1 cellular context compared by ENCODE assay signal in the genomic region with DNA sequence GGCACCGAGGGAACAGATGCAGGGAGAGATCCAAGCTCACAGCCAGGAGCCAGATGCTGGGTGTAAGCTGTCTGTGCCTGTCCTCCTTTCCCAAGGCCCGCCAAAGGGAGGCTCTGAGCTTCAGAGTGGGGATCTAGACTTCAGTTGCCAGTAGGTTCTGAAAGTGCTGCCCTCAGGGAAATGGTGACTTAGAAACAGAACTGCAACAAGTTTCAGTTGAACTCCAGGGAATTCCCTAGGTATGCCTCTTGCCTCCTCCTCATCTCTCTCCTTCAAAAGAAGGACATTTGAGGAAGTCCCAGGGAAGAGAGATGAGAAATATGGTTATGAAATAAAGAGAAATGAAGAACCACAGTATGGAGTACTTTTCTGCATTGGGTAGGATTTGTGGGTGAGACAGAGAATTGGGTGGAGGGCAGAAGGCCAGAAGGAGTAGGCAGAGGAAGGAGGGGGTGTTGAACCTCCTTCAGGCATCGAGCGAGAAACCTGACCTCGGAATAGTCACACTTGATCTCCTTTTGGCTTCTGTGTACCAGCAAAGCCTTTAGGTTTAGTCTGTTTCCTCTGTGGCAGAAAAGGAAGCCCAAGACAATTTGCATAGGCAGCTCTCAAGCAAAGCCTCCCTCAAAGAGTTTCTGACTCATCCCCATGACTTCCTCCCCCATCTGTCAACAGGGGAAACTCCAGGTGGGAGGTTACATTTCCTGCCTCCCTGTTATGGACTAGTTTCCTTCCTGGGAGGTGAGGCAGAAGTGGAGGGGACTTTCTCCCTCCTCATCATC.
A peak's percentile ranks its signal among the peaks of the same experiment; 100 is the strongest.
TF ChIP-seq lines count a peak whose summit lies in the region.

No MANE protein-coding gene starts in this region.

TF ChIP-seq in H1, 55 proteins besides CTCF, POLR2A, EP300 and RAD21 (continued from another document):
- TF ChIP-seq CREB1 (IDR thresholded peaks at IDR 0.05) (no peak), TAF1 (IDR thresholded peaks at IDR 0.05; ENCODE audit: low read depth, low read length) (no peak), CTBP2 (IDR thresholded peaks at IDR 0.05; ENCODE audit: borderline replicate concordance, insufficient read depth, insufficient read length, low read length) (no peak), KDM4A (IDR thresholded peaks at IDR 0.05; ENCODE audit: low read depth, low read length, severe bottlenecking) (no peak), MAFK (IDR thresholded peaks at IDR 0.05; ENCODE audit: low read depth, low read length) (no peak), RNF2 (IDR thresholded peaks at IDR 0.05; ENCODE audit: borderline replicate concordance, low read depth, low read length, missing control alignments, poor library complexity, severe bottlenecking) (no peak), JUN (IDR thresholded peaks at IDR 0.05; ENCODE audit: low read depth, low read length) (0 out of 2 replicates have a peak, but pooled peaks have one; percentile 38), SIN3A (conservative IDR thresholded peaks at IDR 0.05 in 1 of 2, IDR thresholded peaks at IDR 0.05 in 1 of 2; ENCODE audit: low read depth in 1 of 2, low read length in 2 of 2) (no peak), RXRA (IDR thresholded peaks at IDR 0.05; ENCODE audit: insufficient read depth, low read depth, low read length) (no peak), KDM5A (IDR thresholded peaks at IDR 0.05; ENCODE audit: low read length) (no peak), TAF7 (optimal IDR thresholded peaks at IDR 0.05; ENCODE audit: borderline replicate concordance, low read depth, low read length) (no peak), CHD1 (IDR thresholded peaks at IDR 0.05; ENCODE audit: low read depth, low read length) (no peak), EGR1 (IDR thresholded peaks at IDR 0.05; ENCODE audit: borderline replicate concordance, low read depth, low read length) (no peak; the same call in 1 of the 2 replicates), CEBPB (IDR thresholded peaks at IDR 0.05; ENCODE audit: low read depth, low read length) (no peak), SIRT6 (IDR thresholded peaks at IDR 0.05; ENCODE audit: low read length) (no peak), TEAD4 (IDR thresholded peaks at IDR 0.05; ENCODE audit: low read depth, low read length) (no peak)
- TF ChIP-seq, protein P1, sequence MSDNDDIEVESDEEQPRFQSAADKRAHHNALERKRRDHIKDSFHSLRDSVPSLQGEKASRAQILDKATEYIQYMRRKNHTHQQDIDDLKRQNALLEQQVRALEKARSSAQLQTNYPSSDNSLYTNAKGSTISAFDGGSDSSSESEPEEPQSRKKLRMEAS (IDR thresholded peaks at IDR 0.05) = no peak
- TF ChIP-seq, protein P2, sequence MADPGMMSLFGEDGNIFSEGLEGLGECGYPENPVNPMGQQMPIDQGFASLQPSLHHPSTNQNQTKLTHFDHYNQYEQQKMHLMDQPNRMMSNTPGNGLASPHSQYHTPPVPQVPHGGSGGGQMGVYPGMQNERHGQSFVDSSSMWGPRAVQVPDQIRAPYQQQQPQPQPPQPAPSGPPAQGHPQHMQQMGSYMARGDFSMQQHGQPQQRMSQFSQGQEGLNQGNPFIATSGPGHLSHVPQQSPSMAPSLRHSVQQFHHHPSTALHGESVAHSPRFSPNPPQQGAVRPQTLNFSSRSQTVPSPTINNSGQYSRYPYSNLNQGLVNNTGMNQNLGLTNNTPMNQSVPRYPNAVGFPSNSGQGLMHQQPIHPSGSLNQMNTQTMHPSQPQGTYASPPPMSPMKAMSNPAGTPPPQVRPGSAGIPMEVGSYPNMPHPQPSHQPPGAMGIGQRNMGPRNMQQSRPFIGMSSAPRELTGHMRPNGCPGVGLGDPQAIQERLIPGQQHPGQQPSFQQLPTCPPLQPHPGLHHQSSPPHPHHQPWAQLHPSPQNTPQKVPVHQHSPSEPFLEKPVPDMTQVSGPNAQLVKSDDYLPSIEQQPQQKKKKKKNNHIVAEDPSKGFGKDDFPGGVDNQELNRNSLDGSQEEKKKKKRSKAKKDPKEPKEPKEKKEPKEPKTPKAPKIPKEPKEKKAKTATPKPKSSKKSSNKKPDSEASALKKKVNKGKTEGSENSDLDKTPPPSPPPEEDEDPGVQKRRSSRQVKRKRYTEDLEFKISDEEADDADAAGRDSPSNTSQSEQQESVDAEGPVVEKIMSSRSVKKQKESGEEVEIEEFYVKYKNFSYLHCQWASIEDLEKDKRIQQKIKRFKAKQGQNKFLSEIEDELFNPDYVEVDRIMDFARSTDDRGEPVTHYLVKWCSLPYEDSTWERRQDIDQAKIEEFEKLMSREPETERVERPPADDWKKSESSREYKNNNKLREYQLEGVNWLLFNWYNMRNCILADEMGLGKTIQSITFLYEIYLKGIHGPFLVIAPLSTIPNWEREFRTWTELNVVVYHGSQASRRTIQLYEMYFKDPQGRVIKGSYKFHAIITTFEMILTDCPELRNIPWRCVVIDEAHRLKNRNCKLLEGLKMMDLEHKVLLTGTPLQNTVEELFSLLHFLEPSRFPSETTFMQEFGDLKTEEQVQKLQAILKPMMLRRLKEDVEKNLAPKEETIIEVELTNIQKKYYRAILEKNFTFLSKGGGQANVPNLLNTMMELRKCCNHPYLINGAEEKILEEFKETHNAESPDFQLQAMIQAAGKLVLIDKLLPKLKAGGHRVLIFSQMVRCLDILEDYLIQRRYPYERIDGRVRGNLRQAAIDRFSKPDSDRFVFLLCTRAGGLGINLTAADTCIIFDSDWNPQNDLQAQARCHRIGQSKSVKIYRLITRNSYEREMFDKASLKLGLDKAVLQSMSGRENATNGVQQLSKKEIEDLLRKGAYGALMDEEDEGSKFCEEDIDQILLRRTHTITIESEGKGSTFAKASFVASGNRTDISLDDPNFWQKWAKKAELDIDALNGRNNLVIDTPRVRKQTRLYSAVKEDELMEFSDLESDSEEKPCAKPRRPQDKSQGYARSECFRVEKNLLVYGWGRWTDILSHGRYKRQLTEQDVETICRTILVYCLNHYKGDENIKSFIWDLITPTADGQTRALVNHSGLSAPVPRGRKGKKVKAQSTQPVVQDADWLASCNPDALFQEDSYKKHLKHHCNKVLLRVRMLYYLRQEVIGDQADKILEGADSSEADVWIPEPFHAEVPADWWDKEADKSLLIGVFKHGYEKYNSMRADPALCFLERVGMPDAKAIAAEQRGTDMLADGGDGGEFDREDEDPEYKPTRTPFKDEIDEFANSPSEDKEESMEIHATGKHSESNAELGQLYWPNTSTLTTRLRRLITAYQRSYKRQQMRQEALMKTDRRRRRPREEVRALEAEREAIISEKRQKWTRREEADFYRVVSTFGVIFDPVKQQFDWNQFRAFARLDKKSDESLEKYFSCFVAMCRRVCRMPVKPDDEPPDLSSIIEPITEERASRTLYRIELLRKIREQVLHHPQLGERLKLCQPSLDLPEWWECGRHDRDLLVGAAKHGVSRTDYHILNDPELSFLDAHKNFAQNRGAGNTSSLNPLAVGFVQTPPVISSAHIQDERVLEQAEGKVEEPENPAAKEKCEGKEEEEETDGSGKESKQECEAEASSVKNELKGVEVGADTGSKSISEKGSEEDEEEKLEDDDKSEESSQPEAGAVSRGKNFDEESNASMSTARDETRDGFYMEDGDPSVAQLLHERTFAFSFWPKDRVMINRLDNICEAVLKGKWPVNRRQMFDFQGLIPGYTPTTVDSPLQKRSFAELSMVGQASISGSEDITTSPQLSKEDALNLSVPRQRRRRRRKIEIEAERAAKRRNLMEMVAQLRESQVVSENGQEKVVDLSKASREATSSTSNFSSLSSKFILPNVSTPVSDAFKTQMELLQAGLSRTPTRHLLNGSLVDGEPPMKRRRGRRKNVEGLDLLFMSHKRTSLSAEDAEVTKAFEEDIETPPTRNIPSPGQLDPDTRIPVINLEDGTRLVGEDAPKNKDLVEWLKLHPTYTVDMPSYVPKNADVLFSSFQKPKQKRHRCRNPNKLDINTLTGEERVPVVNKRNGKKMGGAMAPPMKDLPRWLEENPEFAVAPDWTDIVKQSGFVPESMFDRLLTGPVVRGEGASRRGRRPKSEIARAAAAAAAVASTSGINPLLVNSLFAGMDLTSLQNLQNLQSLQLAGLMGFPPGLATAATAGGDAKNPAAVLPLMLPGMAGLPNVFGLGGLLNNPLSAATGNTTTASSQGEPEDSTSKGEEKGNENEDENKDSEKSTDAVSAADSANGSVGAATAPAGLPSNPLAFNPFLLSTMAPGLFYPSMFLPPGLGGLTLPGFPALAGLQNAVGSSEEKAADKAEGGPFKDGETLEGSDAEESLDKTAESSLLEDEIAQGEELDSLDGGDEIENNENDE (IDR thresholded peaks at IDR 0.05; ENCODE audit: insufficient replicate concordance, low read length) = no peak
